Comparison of ENCODE assay signal across 2 cellular contexts in genomic region chr12:102026728-102027127, GRCh38.
TF ChIP-seq lines count a peak whose summit lies in the region.

No MANE protein-coding gene starts in this region.

TF ChIP-seq in HCT116, 20 proteins besides CTCF, POLR2A, EP300 and RAD21 (continued from another document):
- TF ChIP-seq, protein P1, sequence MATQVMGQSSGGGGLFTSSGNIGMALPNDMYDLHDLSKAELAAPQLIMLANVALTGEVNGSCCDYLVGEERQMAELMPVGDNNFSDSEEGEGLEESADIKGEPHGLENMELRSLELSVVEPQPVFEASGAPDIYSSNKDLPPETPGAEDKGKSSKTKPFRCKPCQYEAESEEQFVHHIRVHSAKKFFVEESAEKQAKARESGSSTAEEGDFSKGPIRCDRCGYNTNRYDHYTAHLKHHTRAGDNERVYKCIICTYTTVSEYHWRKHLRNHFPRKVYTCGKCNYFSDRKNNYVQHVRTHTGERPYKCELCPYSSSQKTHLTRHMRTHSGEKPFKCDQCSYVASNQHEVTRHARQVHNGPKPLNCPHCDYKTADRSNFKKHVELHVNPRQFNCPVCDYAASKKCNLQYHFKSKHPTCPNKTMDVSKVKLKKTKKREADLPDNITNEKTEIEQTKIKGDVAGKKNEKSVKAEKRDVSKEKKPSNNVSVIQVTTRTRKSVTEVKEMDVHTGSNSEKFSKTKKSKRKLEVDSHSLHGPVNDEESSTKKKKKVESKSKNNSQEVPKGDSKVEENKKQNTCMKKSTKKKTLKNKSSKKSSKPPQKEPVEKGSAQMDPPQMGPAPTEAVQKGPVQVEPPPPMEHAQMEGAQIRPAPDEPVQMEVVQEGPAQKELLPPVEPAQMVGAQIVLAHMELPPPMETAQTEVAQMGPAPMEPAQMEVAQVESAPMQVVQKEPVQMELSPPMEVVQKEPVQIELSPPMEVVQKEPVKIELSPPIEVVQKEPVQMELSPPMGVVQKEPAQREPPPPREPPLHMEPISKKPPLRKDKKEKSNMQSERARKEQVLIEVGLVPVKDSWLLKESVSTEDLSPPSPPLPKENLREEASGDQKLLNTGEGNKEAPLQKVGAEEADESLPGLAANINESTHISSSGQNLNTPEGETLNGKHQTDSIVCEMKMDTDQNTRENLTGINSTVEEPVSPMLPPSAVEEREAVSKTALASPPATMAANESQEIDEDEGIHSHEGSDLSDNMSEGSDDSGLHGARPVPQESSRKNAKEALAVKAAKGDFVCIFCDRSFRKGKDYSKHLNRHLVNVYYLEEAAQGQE (IDR thresholded peaks at IDR 0.05; ENCODE audit: low read depth) = no peak
- TF ChIP-seq ZBTB33 (IDR thresholded peaks at IDR 0.05; ENCODE audit: extremely low read depth, insufficient replicate concordance, low read length) = no peak

TF ChIP-seq in HEK293T, 16 proteins besides CTCF, POLR2A, EP300 and RAD21 (continued from another document):
- TF ChIP-seq CTBP1 (IDR thresholded peaks at IDR 0.05; ENCODE audit: borderline replicate concordance) (no peak), LEF1 (IDR thresholded peaks at IDR 0.05; ENCODE audit: borderline replicate concordance) (no peak), FOXA1 (IDR thresholded peaks at IDR 0.05) (no peak), HDGF (IDR thresholded peaks at IDR 0.05; ENCODE audit: borderline replicate concordance) (no peak)
TF ChIP-seq in HEK293T: peak in this region for 0.
